32 cellular contexts compared by ENCODE assay signal in the genomic region with DNA sequence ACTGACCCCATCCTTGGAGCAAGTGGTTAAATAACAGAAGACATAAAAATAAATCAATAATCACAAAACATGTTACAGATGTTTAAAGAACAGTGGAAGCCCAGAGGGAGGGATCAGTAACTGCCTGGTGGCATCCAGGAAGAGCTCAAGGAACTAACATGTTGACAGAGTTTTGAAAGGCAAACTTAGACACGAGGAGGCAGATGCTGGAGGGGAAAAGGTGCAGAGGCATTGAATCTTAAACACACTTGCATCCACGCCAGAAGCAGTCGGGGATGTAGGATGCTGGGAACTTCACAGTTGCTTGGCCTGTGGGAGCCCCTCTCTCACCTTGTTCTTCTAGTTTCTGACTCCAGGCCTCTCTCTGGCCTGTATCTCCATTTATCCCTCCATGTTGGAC.
"Had no signal": no experiment of that assay in that cellular context is flagged by ENCODE, and none has a peak within 500 bp of the region (broad histone marks: within the 10 kb centered on the region; RNA-seq: fewer than 3 reads in every experiment).

No MANE protein-coding gene starts in this region.

- H3K4me1 ChIP-seq: adrenal gland, pancreas, psoas muscle, sigmoid colon had no signal

- H3K9me3 Mint-ChIP-seq: activated CD4-positive, alpha-beta memory T cell treated with anti-CD3 and anti-CD28 coated beads, Interleukin-2, amount 10 ng/mL, durations not matched to agents 7 days and 5 days; activated CD4-positive, alpha-beta T cell treated with anti-CD3 and anti-CD28 coated beads, Interleukin-2, amount 10 ng/mL, durations not matched to agents 7 days and 5 days; activated naive CD8-positive, alpha-beta T cell treated with anti-CD3 and anti-CD28 coated beads for 36 hours; activated T-helper 2 cell treated with anti-CD3 and anti-CD28 coated beads, Interferon-gamma antibody, Interleukin-2, Interleukin-4, amounts not matched to agents 10 μg/mL and 5 μg/mL and 100 μg/mL, durations not matched to agents 14 hours and 24 hours and 36 hours; immature natural killer cell; naive thymus-derived CD8-positive, alpha-beta T cell; neural crest cell; stimulated activated naive B cell treated with anti-CD40 and anti-IgM and Interleukin-4, amounts not matched to agents 10 μg/mL and 1 μg/mL and 100 μg/mL, for 72 hours; WTC11 had no signal

- H3K27ac ChIP-seq: adrenal gland, brain microvascular endothelial cell, dorsolateral prefrontal cortex, psoas muscle, sigmoid colon, stomach, tibial nerve had no signal

- H3K27ac Mint-ChIP-seq: activated CD4-positive, alpha-beta memory T cell treated with anti-CD3 and anti-CD28 coated beads, Interleukin-2, amount 10 ng/mL, durations not matched to agents 7 days and 5 days; activated CD4-positive, alpha-beta T cell treated with anti-CD3 and anti-CD28 coated beads, Interleukin-2, amount 10 ng/mL, durations not matched to agents 7 days and 5 days; activated naive CD8-positive, alpha-beta T cell treated with anti-CD3 and anti-CD28 coated beads for 36 hours; activated T-helper 2 cell treated with anti-CD3 and anti-CD28 coated beads, Interferon-gamma antibody, Interleukin-2, Interleukin-4, amounts not matched to agents 10 μg/mL and 5 μg/mL and 100 μg/mL, durations not matched to agents 14 hours and 24 hours and 36 hours; immature natural killer cell; stimulated activated naive B cell treated with anti-CD40 and anti-IgM and Interleukin-4, amounts not matched to agents 10 μg/mL and 1 μg/mL and 100 μg/mL, for 72 hours; WTC11 had no signal

- H3K4me3 ChIP-seq: adrenal gland, coronary artery, dorsolateral prefrontal cortex, pancreas, psoas muscle, sigmoid colon, smooth muscle cell, stomach, tibial nerve had no signal

- H3K4me3 Mint-ChIP-seq: activated CD4-positive, alpha-beta memory T cell treated with anti-CD3 and anti-CD28 coated beads, Interleukin-2, amount 10 ng/mL, durations not matched to agents 7 days and 5 days; activated CD4-positive, alpha-beta T cell treated with anti-CD3 and anti-CD28 coated beads, Interleukin-2, amount 10 ng/mL, durations not matched to agents 7 days and 5 days; activated naive CD8-positive, alpha-beta T cell treated with anti-CD3 and anti-CD28 coated beads for 36 hours; immature natural killer cell; naive thymus-derived CD8-positive, alpha-beta T cell; neural crest cell; stimulated activated naive B cell treated with anti-CD40 and anti-IgM and Interleukin-4, amounts not matched to agents 10 μg/mL and 1 μg/mL and 100 μg/mL, for 72 hours; WTC11 had no signal

- H3K36me3 Mint-ChIP-seq: activated naive CD8-positive, alpha-beta T cell treated with anti-CD3 and anti-CD28 coated beads for 36 hours; immature natural killer cell; naive thymus-derived CD8-positive, alpha-beta T cell; stimulated activated naive B cell treated with anti-CD40 and anti-IgM and Interleukin-4, amounts not matched to agents 10 μg/mL and 1 μg/mL and 100 μg/mL, for 72 hours; WTC11 had no signal

- H3K9me3 ChIP-seq: adrenal gland, pancreas, psoas muscle, sigmoid colon, stomach, tibial nerve had no signal

- H3K36me3 ChIP-seq: adrenal gland, brain microvascular endothelial cell, pancreas, sigmoid colon, stomach, tibial nerve had no signal

- ATAC-seq: naive thymus-derived CD8-positive, alpha-beta T cell; pancreas; psoas muscle; stimulated activated naive B cell treated with anti-CD40 and anti-IgM and Interleukin-4, amounts not matched to agents 10 μg/mL and 1 μg/mL and 100 μg/mL, for 72 hours; WTC11 had no signal

- H3K27me3 ChIP-seq: adrenal gland, brain microvascular endothelial cell, dorsolateral prefrontal cortex, pancreas, sigmoid colon, tibial nerve had no signal

- DNase-seq: activated CD4-positive, alpha-beta memory T cell treated with anti-CD3 and anti-CD28 coated beads, Interleukin-2, amount 10 ng/mL, durations not matched to agents 7 days and 5 days; activated CD4-positive, alpha-beta T cell treated with anti-CD3 and anti-CD28 coated beads for 1 hour; activated CD4-positive, alpha-beta T cell treated with anti-CD3 and anti-CD28 coated beads, Interleukin-2, amount 10 ng/mL, durations not matched to agents 7 days and 5 days; activated CD8-positive, alpha-beta memory T cell treated with anti-CD3 and anti-CD28 coated beads, Interleukin-2, amount 50 U/mL, for 48 hours; activated naive CD4-positive, alpha-beta T cell; activated naive CD8-positive, alpha-beta T cell treated with anti-CD3 and anti-CD28 coated beads for 36 hours; activated T-cell treated with anti-CD3 and anti-CD28 coated beads, Interleukin-2, amount 50 U/mL, for 48 hours; adrenal gland; aorta; brain microvascular endothelial cell; dorsolateral prefrontal cortex; effector memory CD4-positive, alpha-beta T cell; head of caudate nucleus; hypothalamus; immature natural killer cell; naive thymus-derived CD8-positive, alpha-beta T cell; nucleus accumbens; pancreas; psoas muscle; sigmoid colon; stimulated activated CD4-positive, alpha-beta T cell treated with anti-CD3 and anti-CD28 coated beads, Interleukin-1b, Interleukin-23, amount 100 ng/mL, for 48 hours; stimulated activated CD4-positive, alpha-beta T cell treated with anti-CD3 and anti-CD28 coated beads, Interleukin-4, amount 100 ng/mL, for 4 hours; stimulated activated CD8-positive, alpha-beta memory T cell treated with anti-CD3 and anti-CD28 coated beads, Interleukin-4, amount 100 ng/mL, for 48 hours; stimulated activated naive B cell treated with anti-CD40 and anti-IgM and Interleukin-4, amounts not matched to agents 10 μg/mL and 1 μg/mL and 100 μg/mL, for 72 hours; stomach; T-helper 2 cell had no signal

- H3K4me1 Mint-ChIP-seq: activated CD4-positive, alpha-beta memory T cell treated with anti-CD3 and anti-CD28 coated beads, Interleukin-2, amount 10 ng/mL, durations not matched to agents 7 days and 5 days; activated CD4-positive, alpha-beta T cell treated with anti-CD3 and anti-CD28 coated beads, Interleukin-2, amount 10 ng/mL, durations not matched to agents 7 days and 5 days; immature natural killer cell; naive thymus-derived CD8-positive, alpha-beta T cell; neural crest cell; stimulated activated naive B cell treated with anti-CD40 and anti-IgM and Interleukin-4, amounts not matched to agents 10 μg/mL and 1 μg/mL and 100 μg/mL, for 72 hours had no signal
